ENCODE assay signal across 8 cellular contexts in genomic region chr2:218569661-218570500, GRCh38. TPM values are rescaled to one million over a fixed set of nuclear protein-coding genes. Genes with fewer than 3 reads are reported as not detected.
DNase-seq lines count a peak whose midpoint lies in the region; ATAC-seq and TF ChIP-seq lines count a peak whose summit lies in the region.

No MANE protein-coding gene starts in this region.

- DNase-seq in NCI-H748 (lab: John Stamatoyannopoulos, UW; ENCODE audit: unreplicated experiment), result peak; percentile 33
- DNase-seq in NCI-H748 treated with DMSO at 0.1 percent for 48 hours (lab: John Stamatoyannopoulos, UW), result no peak
- no peak for DNase-seq in NT2/D1 (ENCODE audit: low read depth, low spot score)
- DNase-seq in central memory CD4-positive, alpha-beta T cell, result peak; percentile 1
- peak; percentile 78 to 86 for DNase-seq in lung microvascular endothelial cell (ENCODE audit: low read depth in 2 of 2)
- peak; percentile 13 for DNase-seq in transverse colon

- TF ChIP-seq EP300 in transverse colon (IDR thresholded peaks at IDR 0.05; ENCODE audit: low read depth), result no peak

- ATAC-seq in HG03025 (IDR thresholded peaks at IDR 0.05; ENCODE audit: low FRiP score, unreplicated experiment), result no peak
- ATAC-seq in HG02642 (IDR thresholded peaks at IDR 0.05; ENCODE audit: poor library complexity, unreplicated experiment), result no peak

- TF ChIP-seq CTCF in transverse colon (IDR thresholded peaks at IDR 0.05), result no peak

- intact Hi-C loops in transverse colon (cut with DNase I; ENCODE audit: low total_unique reads), result no loop called here

- no peak for TF ChIP-seq POLR2A in transverse colon (IDR thresholded peaks at IDR 0.05)

- WGBS in transverse colon (ENCODE audit: low coverage in 1 of 2), 2 donors, result 5 to 7% methylated on average over 6 to 10 of the region's 10 CpGs

- H3K9ac ChIP-seq in NT2/D1 (ENCODE audit: insufficient read length, low read depth), result peak overlapping the region; percentile 88

- H3K27me3 ChIP-seq in NT2/D1 (ENCODE audit: insufficient read depth, insufficient read length) (no peaks in the 10 kb centered on the region), transverse colon (no peaks in the 10 kb centered on the region)

- no peaks in the 10 kb centered on the region for H3K4me1 ChIP-seq in NT2/D1 (ENCODE audit: insufficient read depth, insufficient read length)
- peaks cover 10 to 34% (median 32%) of the 10 kb centered on the region in 4 donors for H3K4me1 ChIP-seq in transverse colon

- in situ Hi-C loops in transverse colon (cut with MboI; ENCODE audit: low pct_ligation_motif_present in 1 of 4, low pct_unique_long_range_greater_than_20kb in 1 of 4, low sequenced_read_pairs in 3 of 4), result no loop called here

- peaks cover 64% of the 10 kb centered on the region for H3K36me3 ChIP-seq in NT2/D1 (ENCODE audit: insufficient read depth, insufficient read length, low read length)
- peaks cover 0 to 8% (median 3%) of the 10 kb centered on the region in 4 donors for H3K36me3 ChIP-seq in transverse colon

- H3K9me3 ChIP-seq in NT2/D1 (ENCODE audit: insufficient read depth, low read length) (no peaks in the 10 kb centered on the region), transverse colon (no peaks in the 10 kb centered on the region)

- H3K27ac ChIP-seq in transverse colon, result peak overlapping the region; percentile 90 to 98 (median 96)

- peak overlapping the region; percentile 86 for H3K4me3 ChIP-seq in NT2/D1 (ENCODE audit: insufficient read length, low read depth)
- peak overlapping the region; percentile 57 to 89 (median 82) for H3K4me3 ChIP-seq in transverse colon

RNA-seq across cellular contexts. Expression of gene CNOT9, which starts 1.2 kb away (rescaled TPM):
- total RNA-seq in lung microvascular endothelial cell, result 35.7 and 38.3 TPM in 2 replicates
- 10 to 100 TPM; 14.6 to 36.7 (median 31.3) TPM for total RNA-seq in transverse colon

RNA-seq across cellular contexts. Expression of gene USP37, which starts 1.7 kb away (rescaled TPM):
- 4.8 and 8.9 TPM in 2 replicates for total RNA-seq in lung microvascular endothelial cell
- total RNA-seq in transverse colon, result 10 to 100 TPM in 1 of 4 donors, 1 to 10 TPM in 3; 1.4 to 15.7 (median 8.1) TPM

RNA-seq across cellular contexts. Expression of gene PLCD4, which starts 37.8 kb away (rescaled TPM):
- 0.40 and 1.7 TPM in 2 replicates for total RNA-seq in lung microvascular endothelial cell
- total RNA-seq in transverse colon, result 1 to 10 TPM in 3 of 4 donors, under 1 TPM in 1; 0.20 to 8.2 (median 4.7) TPM

Comparison
In these comparisons a context has a peak if more than half of its experiments do, and no peak if none do; other contexts are left out.
1. DNase-seq: peak in NCI-H748 (single experiment), central memory CD4-positive, alpha-beta T cell (single experiment), lung microvascular endothelial cell (2 of 2) and transverse colon (single experiment); none in NCI-H748 treated with DMSO at 0.1 percent for 48 hours (single experiment) and NT2/D1 (single experiment).